Comparison of ENCODE assay signal across 5 cellular contexts in genomic region chr19:39269369-39269768, GRCh38. TPM values are rescaled to one million over a fixed set of nuclear protein-coding genes. Genes with fewer than 3 reads are reported as not detected.
"Had no signal": no experiment of that assay in that cellular context is flagged by ENCODE, and none has a peak within 500 bp of the region (broad histone marks: within the 10 kb centered on the region; RNA-seq: fewer than 3 reads in every experiment).

No MANE protein-coding gene starts in this region.

RNA-seq across cellular contexts. Expression of gene IFNL2, which starts 1.2 kb away (rescaled TPM):
- total RNA-seq: HepG2, HT-29, HT1080, IMR-90, K562 had no signal

RNA-seq across cellular contexts. Expression of gene IFNL4, which starts 20.7 kb away (rescaled TPM):
- total RNA-seq: HepG2, HT-29, HT1080, IMR-90, K562 had no signal

RNA-seq across cellular contexts. Expression of gene IFNL3, which starts 24.6 kb away (rescaled TPM):
- total RNA-seq: HepG2, HT-29, HT1080, IMR-90, K562 had no signal

RNA-seq across cellular contexts. Expression of gene IFNL1, which starts 26.8 kb away (rescaled TPM):
- total RNA-seq: HepG2, HT-29, HT1080, IMR-90, K562 had no signal
